In the genomic region with DNA sequence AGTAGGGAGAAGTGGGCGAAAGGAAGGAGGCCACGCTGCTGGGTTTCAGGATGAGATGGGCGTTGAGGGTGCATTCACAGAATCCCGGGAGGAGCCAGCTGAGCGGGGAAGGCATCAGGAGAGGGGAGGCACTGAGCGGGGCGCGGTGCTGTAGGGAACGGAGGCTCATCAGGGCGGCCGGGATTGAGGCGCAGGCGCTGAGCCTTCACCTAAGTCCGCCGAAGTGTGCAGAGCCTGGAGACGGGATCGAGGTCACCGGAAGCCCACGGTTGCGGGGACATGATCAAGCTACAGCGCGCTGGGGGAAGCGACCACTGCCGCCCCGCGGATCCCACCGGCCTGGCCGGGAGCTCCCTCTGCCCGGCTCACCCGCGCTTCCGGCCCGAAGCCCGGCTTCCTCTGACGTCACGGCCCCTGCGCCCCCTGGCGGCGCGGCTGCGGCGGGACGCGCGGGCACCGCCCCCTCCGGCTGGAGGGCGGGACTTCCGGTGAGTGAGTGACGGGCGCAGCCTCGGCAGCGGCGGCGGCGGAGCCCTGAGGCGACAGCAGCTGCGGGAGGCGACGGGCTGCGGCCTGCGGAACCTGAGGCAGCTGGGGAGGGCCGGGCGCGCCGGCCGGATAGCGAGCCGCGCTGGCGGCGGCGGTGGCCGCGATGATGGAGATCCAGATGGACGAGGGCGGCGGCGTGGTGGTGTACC, we compare ENCODE assay signal across 1 cellular context.
TF ChIP-seq lines count a peak whose summit lies in the region.

A gene with protein sequence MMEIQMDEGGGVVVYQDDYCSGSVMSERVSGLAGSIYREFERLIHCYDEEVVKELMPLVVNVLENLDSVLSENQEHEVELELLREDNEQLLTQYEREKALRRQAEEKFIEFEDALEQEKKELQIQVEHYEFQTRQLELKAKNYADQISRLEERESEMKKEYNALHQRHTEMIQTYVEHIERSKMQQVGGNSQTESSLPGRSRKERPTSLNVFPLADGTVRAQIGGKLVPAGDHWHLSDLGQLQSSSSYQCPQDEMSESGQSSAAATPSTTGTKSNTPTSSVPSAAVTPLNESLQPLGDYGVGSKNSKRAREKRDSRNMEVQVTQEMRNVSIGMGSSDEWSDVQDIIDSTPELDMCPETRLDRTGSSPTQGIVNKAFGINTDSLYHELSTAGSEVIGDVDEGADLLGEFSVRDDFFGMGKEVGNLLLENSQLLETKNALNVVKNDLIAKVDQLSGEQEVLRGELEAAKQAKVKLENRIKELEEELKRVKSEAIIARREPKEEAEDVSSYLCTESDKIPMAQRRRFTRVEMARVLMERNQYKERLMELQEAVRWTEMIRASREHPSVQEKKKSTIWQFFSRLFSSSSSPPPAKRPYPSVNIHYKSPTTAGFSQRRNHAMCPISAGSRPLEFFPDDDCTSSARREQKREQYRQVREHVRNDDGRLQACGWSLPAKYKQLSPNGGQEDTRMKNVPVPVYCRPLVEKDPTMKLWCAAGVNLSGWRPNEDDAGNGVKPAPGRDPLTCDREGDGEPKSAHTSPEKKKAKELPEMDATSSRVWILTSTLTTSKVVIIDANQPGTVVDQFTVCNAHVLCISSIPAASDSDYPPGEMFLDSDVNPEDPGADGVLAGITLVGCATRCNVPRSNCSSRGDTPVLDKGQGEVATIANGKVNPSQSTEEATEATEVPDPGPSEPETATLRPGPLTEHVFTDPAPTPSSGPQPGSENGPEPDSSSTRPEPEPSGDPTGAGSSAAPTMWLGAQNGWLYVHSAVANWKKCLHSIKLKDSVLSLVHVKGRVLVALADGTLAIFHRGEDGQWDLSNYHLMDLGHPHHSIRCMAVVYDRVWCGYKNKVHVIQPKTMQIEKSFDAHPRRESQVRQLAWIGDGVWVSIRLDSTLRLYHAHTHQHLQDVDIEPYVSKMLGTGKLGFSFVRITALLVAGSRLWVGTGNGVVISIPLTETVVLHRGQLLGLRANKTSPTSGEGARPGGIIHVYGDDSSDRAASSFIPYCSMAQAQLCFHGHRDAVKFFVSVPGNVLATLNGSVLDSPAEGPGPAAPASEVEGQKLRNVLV (N-terminal part only) (plus strand): TSS at position 508 of the 698 bp plus-strand sequence. CDS start 145 bp downstream, at position 653.

TF ChIP-seq in HepG2, 621 proteins besides CTCF, POLR2A, EP300 and RAD21 (continued from another document and continues in another):
- peak; percentile 78; the same call in 1 of the 2 replicates for TF ChIP-seq ZNF558 (CRISPR knock-in tag; IDR thresholded peaks at IDR 0.05; ENCODE audit: borderline replicate concordance)
- TF ChIP-seq, protein P1, sequence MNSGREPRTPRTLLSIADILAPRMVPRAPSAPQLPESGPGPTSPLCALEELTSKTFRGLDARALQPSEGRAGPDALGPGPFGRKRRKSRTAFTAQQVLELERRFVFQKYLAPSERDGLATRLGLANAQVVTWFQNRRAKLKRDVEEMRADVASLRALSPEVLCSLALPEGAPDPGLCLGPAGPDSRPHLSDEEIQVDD (CRISPR knock-in tag; IDR thresholded peaks at IDR 0.05; ENCODE audit: borderline replicate concordance): no peak
- no peak for TF ChIP-seq ZNF138 (CRISPR knock-in tag; IDR thresholded peaks at IDR 0.05; ENCODE audit: low read depth)
- TF ChIP-seq SOX13 (IDR thresholded peaks at IDR 0.05): 0 out of 2 replicates have a peak, but pooled peaks have one; percentile 17
- TF ChIP-seq SOX13 (CRISPR knock-in tag; conservative IDR thresholded peaks at IDR 0.05 in 1 of 2, IDR thresholded peaks at IDR 0.05 in 1 of 2): peak in 1 of 2 experiments; percentile 21; a peak in 1 of 4 replicates
- TF ChIP-seq ZNF850 (CRISPR knock-in tag; conservative IDR thresholded peaks at IDR 0.05): no peak
- TF ChIP-seq, protein P2, sequence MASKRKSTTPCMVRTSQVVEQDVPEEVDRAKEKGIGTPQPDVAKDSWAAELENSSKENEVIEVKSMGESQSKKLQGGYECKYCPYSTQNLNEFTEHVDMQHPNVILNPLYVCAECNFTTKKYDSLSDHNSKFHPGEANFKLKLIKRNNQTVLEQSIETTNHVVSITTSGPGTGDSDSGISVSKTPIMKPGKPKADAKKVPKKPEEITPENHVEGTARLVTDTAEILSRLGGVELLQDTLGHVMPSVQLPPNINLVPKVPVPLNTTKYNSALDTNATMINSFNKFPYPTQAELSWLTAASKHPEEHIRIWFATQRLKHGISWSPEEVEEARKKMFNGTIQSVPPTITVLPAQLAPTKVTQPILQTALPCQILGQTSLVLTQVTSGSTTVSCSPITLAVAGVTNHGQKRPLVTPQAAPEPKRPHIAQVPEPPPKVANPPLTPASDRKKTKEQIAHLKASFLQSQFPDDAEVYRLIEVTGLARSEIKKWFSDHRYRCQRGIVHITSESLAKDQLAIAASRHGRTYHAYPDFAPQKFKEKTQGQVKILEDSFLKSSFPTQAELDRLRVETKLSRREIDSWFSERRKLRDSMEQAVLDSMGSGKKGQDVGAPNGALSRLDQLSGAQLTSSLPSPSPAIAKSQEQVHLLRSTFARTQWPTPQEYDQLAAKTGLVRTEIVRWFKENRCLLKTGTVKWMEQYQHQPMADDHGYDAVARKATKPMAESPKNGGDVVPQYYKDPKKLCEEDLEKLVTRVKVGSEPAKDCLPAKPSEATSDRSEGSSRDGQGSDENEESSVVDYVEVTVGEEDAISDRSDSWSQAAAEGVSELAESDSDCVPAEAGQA (IDR thresholded peaks at IDR 0.05; ENCODE audit: low read depth): peak; percentile 87; the same call in 1 of the 2 replicates
- TF ChIP-seq, protein P2 (CRISPR knock-in tag; IDR thresholded peaks at IDR 0.05; ENCODE audit: borderline replicate concordance): peak; percentile 91; the same call in 1 of the 2 replicates
- TF ChIP-seq, protein P3, sequence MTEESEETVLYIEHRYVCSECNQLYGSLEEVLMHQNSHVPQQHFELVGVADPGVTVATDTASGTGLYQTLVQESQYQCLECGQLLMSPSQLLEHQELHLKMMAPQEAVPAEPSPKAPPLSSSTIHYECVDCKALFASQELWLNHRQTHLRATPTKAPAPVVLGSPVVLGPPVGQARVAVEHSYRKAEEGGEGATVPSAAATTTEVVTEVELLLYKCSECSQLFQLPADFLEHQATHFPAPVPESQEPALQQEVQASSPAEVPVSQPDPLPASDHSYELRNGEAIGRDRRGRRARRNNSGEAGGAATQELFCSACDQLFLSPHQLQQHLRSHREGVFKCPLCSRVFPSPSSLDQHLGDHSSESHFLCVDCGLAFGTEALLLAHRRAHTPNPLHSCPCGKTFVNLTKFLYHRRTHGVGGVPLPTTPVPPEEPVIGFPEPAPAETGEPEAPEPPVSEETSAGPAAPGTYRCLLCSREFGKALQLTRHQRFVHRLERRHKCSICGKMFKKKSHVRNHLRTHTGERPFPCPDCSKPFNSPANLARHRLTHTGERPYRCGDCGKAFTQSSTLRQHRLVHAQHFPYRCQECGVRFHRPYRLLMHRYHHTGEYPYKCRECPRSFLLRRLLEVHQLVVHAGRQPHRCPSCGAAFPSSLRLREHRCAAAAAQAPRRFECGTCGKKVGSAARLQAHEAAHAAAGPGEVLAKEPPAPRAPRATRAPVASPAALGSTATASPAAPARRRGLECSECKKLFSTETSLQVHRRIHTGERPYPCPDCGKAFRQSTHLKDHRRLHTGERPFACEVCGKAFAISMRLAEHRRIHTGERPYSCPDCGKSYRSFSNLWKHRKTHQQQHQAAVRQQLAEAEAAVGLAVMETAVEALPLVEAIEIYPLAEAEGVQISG (CRISPR knock-in tag; IDR thresholded peaks at IDR 0.05): peak; percentile 95
- TF ChIP-seq HNRNPUL1 (IDR thresholded peaks at IDR 0.05; ENCODE audit: low read depth, low read length): no peak
- TF ChIP-seq KDM2A (CRISPR knock-in tag; IDR thresholded peaks at IDR 0.05; ENCODE audit: borderline replicate concordance, low read depth): peak; percentile 97
- TF ChIP-seq, protein P4, sequence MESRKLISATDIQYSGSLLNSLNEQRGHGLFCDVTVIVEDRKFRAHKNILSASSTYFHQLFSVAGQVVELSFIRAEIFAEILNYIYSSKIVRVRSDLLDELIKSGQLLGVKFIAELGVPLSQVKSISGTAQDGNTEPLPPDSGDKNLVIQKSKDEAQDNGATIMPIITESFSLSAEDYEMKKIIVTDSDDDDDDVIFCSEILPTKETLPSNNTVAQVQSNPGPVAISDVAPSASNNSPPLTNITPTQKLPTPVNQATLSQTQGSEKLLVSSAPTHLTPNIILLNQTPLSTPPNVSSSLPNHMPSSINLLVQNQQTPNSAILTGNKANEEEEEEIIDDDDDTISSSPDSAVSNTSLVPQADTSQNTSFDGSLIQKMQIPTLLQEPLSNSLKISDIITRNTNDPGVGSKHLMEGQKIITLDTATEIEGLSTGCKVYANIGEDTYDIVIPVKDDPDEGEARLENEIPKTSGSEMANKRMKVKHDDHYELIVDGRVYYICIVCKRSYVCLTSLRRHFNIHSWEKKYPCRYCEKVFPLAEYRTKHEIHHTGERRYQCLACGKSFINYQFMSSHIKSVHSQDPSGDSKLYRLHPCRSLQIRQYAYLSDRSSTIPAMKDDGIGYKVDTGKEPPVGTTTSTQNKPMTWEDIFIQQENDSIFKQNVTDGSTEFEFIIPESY (CRISPR knock-in tag; IDR thresholded peaks at IDR 0.05): no peak
- no peak for TF ChIP-seq SMAD3 (CRISPR knock-in tag; IDR thresholded peaks at IDR 0.05)
- TF ChIP-seq SP140L (CRISPR knock-in tag; IDR thresholded peaks at IDR 0.05; ENCODE audit: borderline replicate concordance): no peak
- TF ChIP-seq SMAD1 (CRISPR knock-in tag; IDR thresholded peaks at IDR 0.05; ENCODE audit: borderline replicate concordance, low read depth): no peak
- TF ChIP-seq, protein P5, sequence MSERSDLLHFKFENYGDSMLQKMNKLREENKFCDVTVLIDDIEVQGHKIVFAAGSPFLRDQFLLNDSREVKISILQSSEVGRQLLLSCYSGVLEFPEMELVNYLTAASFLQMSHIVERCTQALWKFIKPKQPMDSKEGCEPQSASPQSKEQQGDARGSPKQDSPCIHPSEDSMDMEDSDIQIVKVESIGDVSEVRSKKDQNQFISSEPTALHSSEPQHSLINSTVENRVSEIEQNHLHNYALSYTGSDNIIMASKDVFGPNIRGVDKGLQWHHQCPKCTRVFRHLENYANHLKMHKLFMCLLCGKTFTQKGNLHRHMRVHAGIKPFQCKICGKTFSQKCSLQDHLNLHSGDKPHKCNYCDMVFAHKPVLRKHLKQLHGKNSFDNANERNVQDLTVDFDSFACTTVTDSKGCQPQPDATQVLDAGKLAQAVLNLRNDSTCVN (CRISPR knock-in tag; IDR thresholded peaks at IDR 0.05; ENCODE audit: borderline replicate concordance): peak; percentile 51; the same call in 1 of the 2 replicates
- no peak; the same call in 1 of the 2 replicates for TF ChIP-seq KDM4B (CRISPR knock-in tag; IDR thresholded peaks at IDR 0.05)
- TF ChIP-seq, protein P6, sequence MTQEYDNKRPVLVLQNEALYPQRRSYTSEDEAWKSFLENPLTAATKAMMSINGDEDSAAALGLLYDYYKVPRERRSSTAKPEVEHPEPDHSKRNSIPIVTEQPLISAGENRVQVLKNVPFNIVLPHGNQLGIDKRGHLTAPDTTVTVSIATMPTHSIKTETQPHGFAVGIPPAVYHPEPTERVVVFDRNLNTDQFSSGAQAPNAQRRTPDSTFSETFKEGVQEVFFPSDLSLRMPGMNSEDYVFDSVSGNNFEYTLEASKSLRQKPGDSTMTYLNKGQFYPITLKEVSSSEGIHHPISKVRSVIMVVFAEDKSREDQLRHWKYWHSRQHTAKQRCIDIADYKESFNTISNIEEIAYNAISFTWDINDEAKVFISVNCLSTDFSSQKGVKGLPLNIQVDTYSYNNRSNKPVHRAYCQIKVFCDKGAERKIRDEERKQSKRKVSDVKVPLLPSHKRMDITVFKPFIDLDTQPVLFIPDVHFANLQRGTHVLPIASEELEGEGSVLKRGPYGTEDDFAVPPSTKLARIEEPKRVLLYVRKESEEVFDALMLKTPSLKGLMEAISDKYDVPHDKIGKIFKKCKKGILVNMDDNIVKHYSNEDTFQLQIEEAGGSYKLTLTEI (CRISPR knock-in tag; conservative IDR thresholded peaks at IDR 0.05): no peak
- TF ChIP-seq SMC3 (IDR thresholded peaks at IDR 0.05; ENCODE audit: low read length): no peak
- TF ChIP-seq ZNF83 (CRISPR knock-in tag; IDR thresholded peaks at IDR 0.05; ENCODE audit: borderline replicate concordance): no peak
- no peak for TF ChIP-seq CENPX (CRISPR knock-in tag; IDR thresholded peaks at IDR 0.05)
- no peak for TF ChIP-seq RELA (CRISPR knock-in tag; IDR thresholded peaks at IDR 0.05)
- TF ChIP-seq, protein P7, sequence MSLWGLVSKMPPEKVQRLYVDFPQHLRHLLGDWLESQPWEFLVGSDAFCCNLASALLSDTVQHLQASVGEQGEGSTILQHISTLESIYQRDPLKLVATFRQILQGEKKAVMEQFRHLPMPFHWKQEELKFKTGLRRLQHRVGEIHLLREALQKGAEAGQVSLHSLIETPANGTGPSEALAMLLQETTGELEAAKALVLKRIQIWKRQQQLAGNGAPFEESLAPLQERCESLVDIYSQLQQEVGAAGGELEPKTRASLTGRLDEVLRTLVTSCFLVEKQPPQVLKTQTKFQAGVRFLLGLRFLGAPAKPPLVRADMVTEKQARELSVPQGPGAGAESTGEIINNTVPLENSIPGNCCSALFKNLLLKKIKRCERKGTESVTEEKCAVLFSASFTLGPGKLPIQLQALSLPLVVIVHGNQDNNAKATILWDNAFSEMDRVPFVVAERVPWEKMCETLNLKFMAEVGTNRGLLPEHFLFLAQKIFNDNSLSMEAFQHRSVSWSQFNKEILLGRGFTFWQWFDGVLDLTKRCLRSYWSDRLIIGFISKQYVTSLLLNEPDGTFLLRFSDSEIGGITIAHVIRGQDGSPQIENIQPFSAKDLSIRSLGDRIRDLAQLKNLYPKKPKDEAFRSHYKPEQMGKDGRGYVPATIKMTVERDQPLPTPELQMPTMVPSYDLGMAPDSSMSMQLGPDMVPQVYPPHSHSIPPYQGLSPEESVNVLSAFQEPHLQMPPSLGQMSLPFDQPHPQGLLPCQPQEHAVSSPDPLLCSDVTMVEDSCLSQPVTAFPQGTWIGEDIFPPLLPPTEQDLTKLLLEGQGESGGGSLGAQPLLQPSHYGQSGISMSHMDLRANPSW (CRISPR knock-in tag; IDR thresholded peaks at IDR 0.05; ENCODE audit: borderline replicate concordance): no peak
- TF ChIP-seq, protein P8, sequence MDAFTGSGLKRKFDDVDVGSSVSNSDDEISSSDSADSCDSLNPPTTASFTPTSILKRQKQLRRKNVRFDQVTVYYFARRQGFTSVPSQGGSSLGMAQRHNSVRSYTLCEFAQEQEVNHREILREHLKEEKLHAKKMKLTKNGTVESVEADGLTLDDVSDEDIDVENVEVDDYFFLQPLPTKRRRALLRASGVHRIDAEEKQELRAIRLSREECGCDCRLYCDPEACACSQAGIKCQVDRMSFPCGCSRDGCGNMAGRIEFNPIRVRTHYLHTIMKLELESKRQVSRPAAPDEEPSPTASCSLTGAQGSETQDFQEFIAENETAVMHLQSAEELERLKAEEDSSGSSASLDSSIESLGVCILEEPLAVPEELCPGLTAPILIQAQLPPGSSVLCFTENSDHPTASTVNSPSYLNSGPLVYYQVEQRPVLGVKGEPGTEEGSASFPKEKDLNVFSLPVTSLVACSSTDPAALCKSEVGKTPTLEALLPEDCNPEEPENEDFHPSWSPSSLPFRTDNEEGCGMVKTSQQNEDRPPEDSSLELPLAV (CRISPR knock-in tag; conservative IDR thresholded peaks at IDR 0.05; ENCODE audit: low read depth): no peak
